Comparison of ENCODE assay signal across 21 cellular contexts in genomic region chr10:71133710-71134686, GRCh38.
DNase-seq lines count a peak whose midpoint lies in the region; ATAC-seq and TF ChIP-seq lines count a peak whose summit lies in the region.
"Had no signal": no experiment of that assay in that cellular context is flagged by ENCODE, and none has a peak within 500 bp of the region (broad histone marks: within the 10 kb centered on the region; RNA-seq: fewer than 3 reads in every experiment).

No MANE protein-coding gene starts in this region.

- H3K4me1 ChIP-seq in vagina: no peaks in the 10 kb centered on the region
- H3K4me1 ChIP-seq: HAP-1 had no signal

- H3K9me3 ChIP-seq in vagina: no peaks in the 10 kb centered on the region
- H3K9me3 ChIP-seq: BLaER1, HAP-1, MG63 had no signal

- H3K27ac ChIP-seq in vagina: no peak overlapping the region
- H3K27ac ChIP-seq: BLaER1, PC-9 had no signal

- H3K4me3 ChIP-seq in lower leg skin (ENCODE audit: low read depth, poor library complexity, severe bottlenecking) (no peak overlapping the region), vagina (no peak overlapping the region)
- H3K4me3 ChIP-seq: BLaER1, GM12878, GM23338, HAP-1, MG63, PC-9 had no signal

- intact Hi-C loops in lower leg skin (cut with DNase I; ENCODE audit: low total_unique reads): no loop called here
- intact Hi-C loops in vagina (cut with DNase I): no loop called here

- DNase-seq in activated CD8-positive, alpha-beta memory T cell treated with anti-CD3 and anti-CD28 coated beads for 24 hours: peak; percentile 32
- no peak for DNase-seq in activated CD8-positive, alpha-beta memory T cell treated with anti-CD3 and anti-CD28 coated beads, Interleukin-2, amount 50 U/mL, for 48 hours
- DNase-seq in NCI-H69 (lab: John Stamatoyannopoulos, UW): peak; percentile 27
- peak; percentile 3 to 52 for DNase-seq in lower leg skin (ENCODE audit: low spot score in 2 of 2)
- peak; percentile 69 to 89 for DNase-seq in vagina (ENCODE audit: extremely low spot score in 2 of 2)
- DNase-seq in NCI-H510A (lab: John Stamatoyannopoulos, UW): no peak
- DNase-seq: 8988T; CD4-positive, alpha-beta T cell; IMR-90; KG1; MG63; NCI-H2029; NCI-H446; Right ventricle myocardium superior had no signal

- 89 to 90% methylated on average over 7 of the region's 7 CpGs for WGBS in lower leg skin, 2 donors

- TF ChIP-seq CTCF in lower leg skin (IDR thresholded peaks at IDR 0.05) (no peak), vagina (IDR thresholded peaks at IDR 0.05) (no peak)

- TF ChIP-seq POLR2A in lower leg skin (IDR thresholded peaks at IDR 0.05) (no peak), vagina (IDR thresholded peaks at IDR 0.05) (no peak)

- ATAC-seq in GM19351 (IDR thresholded peaks at IDR 0.05; ENCODE audit: unreplicated experiment) (no peak), HG03521 (IDR thresholded peaks at IDR 0.05; ENCODE audit: unreplicated experiment) (no peak)
- ATAC-seq: GM12878 had no signal

- no peaks in the 10 kb centered on the region for H3K36me3 ChIP-seq in vagina
- H3K36me3 ChIP-seq: BLaER1, HAP-1, MG63 had no signal

- no peaks in the 10 kb centered on the region for H3K27me3 ChIP-seq in vagina
- H3K27me3 ChIP-seq: BLaER1 had no signal

Comparison
In these comparisons a context has a peak if more than half of its experiments do, and no peak if none do; other contexts are left out.
1. DNase-seq: peak in activated CD8-positive, alpha-beta memory T cell treated with anti-CD3 and anti-CD28 coated beads for 24 hours (single experiment), NCI-H69 (single experiment), lower leg skin (2 of 2) and vagina (2 of 2); none in activated CD8-positive, alpha-beta memory T cell treated with anti-CD3 and anti-CD28 coated beads, Interleukin-2, amount 50 U/mL, for 48 hours (single experiment) and NCI-H510A (single experiment).